In genomic region chr9:121691890-121692289, GRCh38 we compare ENCODE assay signal across 1 cellular context.
TF ChIP-seq lines count a peak whose summit lies in the region.

No MANE protein-coding gene starts in this region.

TF ChIP-seq in IMR-90, 13 proteins besides CTCF, POLR2A, EP300 and RAD21 (continued from another document):
- TF ChIP-seq ELK1 (IDR thresholded peaks at IDR 0.05; ENCODE audit: borderline replicate concordance, low read depth, low read length): no peak
- TF ChIP-seq CHD1 (IDR thresholded peaks at IDR 0.05; ENCODE audit: low read depth, low read length): no peak
- no peak for TF ChIP-seq RCOR1 (IDR thresholded peaks at IDR 0.05; ENCODE audit: insufficient replicate concordance, low read length)
- TF ChIP-seq, protein P1, sequence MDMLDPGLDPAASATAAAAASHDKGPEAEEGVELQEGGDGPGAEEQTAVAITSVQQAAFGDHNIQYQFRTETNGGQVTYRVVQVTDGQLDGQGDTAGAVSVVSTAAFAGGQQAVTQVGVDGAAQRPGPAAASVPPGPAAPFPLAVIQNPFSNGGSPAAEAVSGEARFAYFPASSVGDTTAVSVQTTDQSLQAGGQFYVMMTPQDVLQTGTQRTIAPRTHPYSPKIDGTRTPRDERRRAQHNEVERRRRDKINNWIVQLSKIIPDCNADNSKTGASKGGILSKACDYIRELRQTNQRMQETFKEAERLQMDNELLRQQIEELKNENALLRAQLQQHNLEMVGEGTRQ (IDR thresholded peaks at IDR 0.05; ENCODE audit: low read depth, low read length): no peak
- no peak for TF ChIP-seq BHLHE40 (IDR thresholded peaks at IDR 0.05; ENCODE audit: low read depth, low read length)
- TF ChIP-seq CEBPB (IDR thresholded peaks at IDR 0.05; ENCODE audit: low read depth, low read length): no peak
- TF ChIP-seq SMC3 (IDR thresholded peaks at IDR 0.05; ENCODE audit: low read depth, low read length): no peak
- TF ChIP-seq MXI1 (IDR thresholded peaks at IDR 0.05; ENCODE audit: borderline replicate concordance, low read depth, low read length): no peak
- TF ChIP-seq NFE2L2 (IDR thresholded peaks at IDR 0.05; ENCODE audit: low read depth, low read length): no peak
- no peak for TF ChIP-seq FOS (IDR thresholded peaks at IDR 0.05; ENCODE audit: low read depth, low read length)
TF ChIP-seq in IMR-90: peak in this region for 0.
